In genomic region chr1:16656574-16657403, GRCh38 we compare ENCODE assay signal across 6 cellular contexts. TPM values are rescaled to one million over a fixed set of nuclear protein-coding genes. Genes with fewer than 3 reads are reported as not detected.
"Had no signal": no experiment of that assay in that cellular context is flagged by ENCODE, and none has a peak within 500 bp of the region (broad histone marks: within the 10 kb centered on the region; RNA-seq: fewer than 3 reads in every experiment).

No MANE protein-coding gene starts in this region.

RNA-seq across cellular contexts. Expression of gene RNU1-3, which starts 10.0 kb away (rescaled TPM):
- polyA plus RNA-seq: lung, psoas muscle, right cardiac atrium, small intestine, thymus, urinary bladder had no signal
